ENCODE assay signal across 21 cellular contexts in genomic region chr9:115973241-115973640, GRCh38.
"Had no signal": no experiment of that assay in that cellular context is flagged by ENCODE, and none has a peak within 500 bp of the region (broad histone marks: within the 10 kb centered on the region; RNA-seq: fewer than 3 reads in every experiment).

No MANE protein-coding gene starts in this region.

- H3K36me3 ChIP-seq: gastrocnemius medialis, pancreas, right atrium auricular region, spleen, thoracic aorta had no signal

- H3K27me3 ChIP-seq: gastrocnemius medialis, pancreas, right atrium auricular region, spleen had no signal

- FAIRE-seq: islet of Langerhans, pancreas had no signal

- H3K27ac ChIP-seq: gastrocnemius medialis, pancreas, psoas muscle, right atrium auricular region, spleen, thoracic aorta had no signal

- H3K4me1 ChIP-seq: gastrocnemius medialis, psoas muscle, right atrium auricular region, spleen had no signal

- DNase-seq: activated B cell treated with CpG ODN at 0.5 μM for 24 hours; activated CD4-positive, alpha-beta T cell treated with anti-CD3 and anti-CD28 coated beads for 36 hours; activated CD4-positive, alpha-beta T cell treated with anti-CD3 and anti-CD28 coated beads, Interleukin-2, amount 50 U/mL, for 4 hours; activated CD8-positive, alpha-beta memory T cell treated with anti-CD3 and anti-CD28 coated beads for 24 hours; activated CD8-positive, alpha-beta memory T cell treated with anti-CD3 and anti-CD28 coated beads, Interleukin-2, amount 50 U/mL, for 4 hours; activated naive CD4-positive, alpha-beta T cell; activated T-cell treated with anti-CD3 and anti-CD28 coated beads, Interleukin-2, amount 50 U/mL, for 4 hours; amniotic stem cell; gastrocnemius medialis; hippocampal formation; left ventricle myocardium superior; pancreas; psoas muscle; spleen; stimulated activated CD4-positive, alpha-beta T cell treated with anti-CD3 and anti-CD28 coated beads, Interleukin-4, amount 100 ng/mL, for 1 hour; stimulated activated naive CD4-positive, alpha-beta T cell treated with Interleukin-2 at 50 U/mL for 16 hours; T1000 had no signal

- H3K9me3 ChIP-seq: gastrocnemius medialis, pancreas, psoas muscle, right atrium auricular region, thoracic aorta had no signal

- ATAC-seq: activated CD4-positive, alpha-beta T cell treated with anti-CD3 and anti-CD28 coated beads for 36 hours; activated T-cell treated with anti-CD3 and anti-CD28 coated beads, Interleukin-2, amount 50 U/mL, for 4 hours; gastrocnemius medialis; left ventricle myocardium superior; natural killer cell treated with Interleukin-12 subunit alpha and Interleukin-12 subunit beta and Interleukin-15 and Interleukin-18, amount 100 ng/mL, for 72 hours; pancreas; psoas muscle had no signal

- H3K4me3 ChIP-seq: gastrocnemius medialis, pancreas, psoas muscle, right atrium auricular region, spleen, thoracic aorta had no signal
